ENCODE assay signal across 25 cellular contexts in genomic region chr11:73194034-73194507, GRCh38. TPM values are rescaled to one million over a fixed set of nuclear protein-coding genes. Genes with fewer than 3 reads are reported as not detected.
A peak's percentile ranks its signal among the peaks of the same experiment; 100 is the strongest.
DNase-seq lines count a peak whose midpoint lies in the region; ATAC-seq, FAIRE-seq and TF ChIP-seq lines count a peak whose summit lies in the region.
"Had no signal": no experiment of that assay in that cellular context is flagged by ENCODE, and none has a peak within 500 bp of the region (broad histone marks: within the 10 kb centered on the region; RNA-seq: fewer than 3 reads in every experiment).

No MANE protein-coding gene starts in this region.

- no peaks in the 10 kb centered on the region for H3K27me3 ChIP-seq in bronchial epithelial cell (ENCODE audit: control insufficient read depth, insufficient read depth, low read length)
- H3K27me3 ChIP-seq in aorta (ENCODE audit: control insufficient read depth in 1 of 2, insufficient read depth in 2 of 2, low read length in 1 of 2) = no peaks in the 10 kb centered on the region
- H3K27me3 ChIP-seq in CD8-positive, alpha-beta T cell (ENCODE audit: insufficient read depth, low read length) = no peaks in the 10 kb centered on the region
- H3K27me3 ChIP-seq: cardiac muscle cell, gastroesophageal sphincter, upper lobe of right lung had no signal

- H3K27me3 Mint-ChIP-seq in mesothelial cell of epicardium (ENCODE audit: low read depth) = no peaks in the 10 kb centered on the region
- peaks cover 2% of the 10 kb centered on the region for H3K27me3 Mint-ChIP-seq in CD8-positive, alpha-beta T cell (ENCODE audit: low read depth)
- H3K27me3 Mint-ChIP-seq: activated CD4-positive, alpha-beta T cell treated with anti-CD3 and anti-CD28 coated beads for 36 hours had no signal

- intact Hi-C loops in aorta (cut with DNase I) = no loop called here
- intact Hi-C loops in CD8-positive, alpha-beta T cell (cut with DNase I, micrococcal nuclease) = no loop called here

- peaks cover 29% of the 10 kb centered on the region for H3K4me1 Mint-ChIP-seq in mesothelial cell of epicardium
- no peaks in the 10 kb centered on the region for H3K4me1 Mint-ChIP-seq in CD8-positive, alpha-beta T cell (ENCODE audit: low read depth)
- H3K4me1 Mint-ChIP-seq: activated CD4-positive, alpha-beta T cell treated with anti-CD3 and anti-CD28 coated beads for 36 hours; natural killer cell had no signal

- no peaks in the 10 kb centered on the region for H3K36me3 Mint-ChIP-seq in mesothelial cell of epicardium
- H3K36me3 Mint-ChIP-seq in CD8-positive, alpha-beta T cell = no peaks in the 10 kb centered on the region
- H3K36me3 Mint-ChIP-seq: CD4-positive, CD25-positive, alpha-beta regulatory T cell; natural killer cell had no signal

- H3K4me3 Mint-ChIP-seq in mesothelial cell of epicardium = no peak overlapping the region
- H3K4me3 Mint-ChIP-seq in CD8-positive, alpha-beta T cell = no peak overlapping the region
- H3K4me3 Mint-ChIP-seq: activated CD4-positive, alpha-beta T cell treated with anti-CD3 and anti-CD28 coated beads for 36 hours; CD4-positive, CD25-positive, alpha-beta regulatory T cell; endodermal cell; natural killer cell; T-helper 1 cell treated with Interleukin-12 subunit alpha and Interleukin-12 subunit beta and Interleukin-4 antibody, amounts not matched to agents 30 μg/mL and 1 μg/mL, for 36 hours had no signal

- ATAC-seq in aorta (ENCODE audit: low FRiP score) = no peak
- ATAC-seq in CD8-positive, alpha-beta T cell = no peak
- ATAC-seq in HG03469 (IDR thresholded peaks at IDR 0.05; ENCODE audit: unreplicated experiment) = no peak
- ATAC-seq: activated CD4-positive, alpha-beta T cell treated with anti-CD3 and anti-CD28 coated beads for 36 hours; gastroesophageal sphincter; natural killer cell; upper lobe of right lung had no signal

- H3K9me3 Mint-ChIP-seq in mesothelial cell of epicardium = no peaks in the 10 kb centered on the region
- H3K9me3 Mint-ChIP-seq in CD8-positive, alpha-beta T cell = no peaks in the 10 kb centered on the region
- H3K9me3 Mint-ChIP-seq: CD4-positive, CD25-positive, alpha-beta regulatory T cell; endodermal cell; natural killer cell; T-helper 1 cell treated with Interleukin-12 subunit alpha and Interleukin-12 subunit beta and Interleukin-4 antibody, amounts not matched to agents 30 μg/mL and 1 μg/mL, for 36 hours had no signal

- POLR2A ChIA-PET in CD8-positive, alpha-beta T cell (lab: Charles Lee) = no interaction called here

- H3K36me3 ChIP-seq in bronchial epithelial cell (ENCODE audit: control insufficient read depth, insufficient read depth, low read length) (no peaks in the 10 kb centered on the region), aorta (ENCODE audit: control insufficient read depth in 1 of 2, insufficient read depth in 2 of 2, low read length in 1 of 2) (no peaks in the 10 kb centered on the region)
- no peaks in the 10 kb centered on the region for H3K36me3 ChIP-seq in CD8-positive, alpha-beta T cell (ENCODE audit: insufficient read depth, low read length)
- H3K36me3 ChIP-seq: cardiac muscle cell, gastroesophageal sphincter, upper lobe of right lung had no signal

- TF ChIP-seq CTCF in bronchial epithelial cell (IDR thresholded peaks at IDR 0.05; ENCODE audit: insufficient read depth, low read length, severe bottlenecking) (no peak), mesothelial cell of epicardium (IDR thresholded peaks at IDR 0.05; ENCODE audit: unreplicated experiment) (no peak)
- no peak for TF ChIP-seq CTCF in CD8-positive, alpha-beta T cell (IDR thresholded peaks at IDR 0.05)

- no peak overlapping the region for H3K27ac ChIP-seq in aorta (ENCODE audit: low read depth in 1 of 2, low read length in 2 of 2)
- no peak overlapping the region for H3K27ac ChIP-seq in CD8-positive, alpha-beta T cell (ENCODE audit: low read depth, low read length)
- H3K27ac ChIP-seq: 22Rv1, cardiac muscle cell, gastroesophageal sphincter, SK-N-MC, upper lobe of right lung had no signal

- H3K27ac Mint-ChIP-seq in mesothelial cell of epicardium = peak overlapping the region; percentile 45
- no peak overlapping the region for H3K27ac Mint-ChIP-seq in CD8-positive, alpha-beta T cell
- H3K27ac Mint-ChIP-seq: activated CD4-positive, alpha-beta T cell treated with anti-CD3 and anti-CD28 coated beads for 36 hours; CD4-positive, CD25-positive, alpha-beta regulatory T cell; endodermal cell; natural killer cell; T-helper 1 cell treated with Interleukin-12 subunit alpha and Interleukin-12 subunit beta and Interleukin-4 antibody, amounts not matched to agents 30 μg/mL and 1 μg/mL, for 36 hours had no signal

- CTCF ChIA-PET in CD8-positive, alpha-beta T cell (lab: Charles Lee) = interaction anchor here (2.1 kb wide), 1 partner anchor 9 kb away, joined by 9 read pairs; no protein-coding TSS in a partner anchor

- FAIRE-seq in bronchial epithelial cell (lab: Jason Lieb, UNC) = no peak
- FAIRE-seq: kidney had no signal

- no peaks in the 10 kb centered on the region for H3K4me1 ChIP-seq in aorta (ENCODE audit: control insufficient read depth in 1 of 2, insufficient read depth in 2 of 2, low read length in 2 of 2)
- no peaks in the 10 kb centered on the region for H3K4me1 ChIP-seq in CD8-positive, alpha-beta T cell (ENCODE audit: insufficient read depth, low read length)
- H3K4me1 ChIP-seq: gastroesophageal sphincter, upper lobe of right lung had no signal

- no peak overlapping the region for H3K4me3 ChIP-seq in bronchial epithelial cell (ENCODE audit: low read depth, low read length)
- no peak overlapping the region for H3K4me3 ChIP-seq in aorta (ENCODE audit: low read length in 2 of 2)
- H3K4me3 ChIP-seq in CD8-positive, alpha-beta T cell (ENCODE audit: low read depth, low read length) = no peak overlapping the region
- H3K4me3 ChIP-seq: cardiac muscle cell, gastroesophageal sphincter, SK-N-MC, upper lobe of right lung had no signal

- DNase-seq in SIG-M5 treated with dmso at 0.1 percent for 504 hours (lab: John Stamatoyannopoulos, UW; ENCODE audit: unreplicated experiment) = peak; percentile 61
- no peak for DNase-seq in SIG-M5 (lab: John Stamatoyannopoulos, UW)
- peak; percentile 40 for DNase-seq in bronchial epithelial cell (ENCODE audit: low read depth)
- DNase-seq in mesothelial cell of epicardium (ENCODE audit: low spot score in 2 of 2, unreplicated experiment in 2 of 2) = no peak
- DNase-seq in aorta = peak; percentile 6 to 40
- DNase-seq in CD8-positive, alpha-beta T cell = no peak
- DNase-seq in activated T-cell treated with anti-CD3 and anti-CD28 coated beads, Interleukin-2, amount 50 U/mL, for 1 hour = no peak
- DNase-seq: activated CD4-positive, alpha-beta T cell treated with anti-CD3 and anti-CD28 coated beads for 36 hours; activated naive CD4-positive, alpha-beta T cell treated with Interleukin-2 at 50 U/mL for 16 hours; CD4-positive, CD25-positive, alpha-beta regulatory T cell; endodermal cell; KG1; MM.1S; natural killer cell; NCI-H2029 treated with DMSO at 0.1 percent for 48 hours; NCI-H526 treated with DMSO at 0.1 percent for 48 hours; stimulated activated CD4-positive, alpha-beta T cell treated with anti-CD3 and anti-CD28 coated beads, Interleukin-1b, Interleukin-23, amount 100 ng/mL, for 48 hours; upper lobe of right lung had no signal

- no peaks in the 10 kb centered on the region for H3K9me3 ChIP-seq in aorta (ENCODE audit: control insufficient read depth, low read length)
- H3K9me3 ChIP-seq in CD8-positive, alpha-beta T cell (ENCODE audit: low read length) = no peaks in the 10 kb centered on the region
- H3K9me3 ChIP-seq: gastroesophageal sphincter, upper lobe of right lung had no signal

- 91 to 94% methylated on average over 3 of the region's 3 CpGs for WGBS in aorta, 2 donors

RNA-seq across cellular contexts. Expression of gene P2RY2, which starts 24.0 kb away (rescaled TPM):
- total RNA-seq in bronchial epithelial cell (9.0 and 13.7 TPM in 2 replicates), mesothelial cell of epicardium (4.0 to 4.5 TPM (median 4.5 TPM) in 3 replicates), aorta (1 to 10 TPM; 2.9 to 3.9 TPM)
- under 1 TPM; 0.50 to 0.54 TPM for polyA plus RNA-seq in aorta
- not detected for total RNA-seq in CD8-positive, alpha-beta T cell
- total RNA-seq: activated CD4-positive, alpha-beta T cell treated with anti-CD3 and anti-CD28 coated beads for 36 hours; CD4-positive, CD25-positive, alpha-beta regulatory T cell had no signal
- polyA plus RNA-seq: CD4-positive, CD25-positive, alpha-beta regulatory T cell had no signal

RNA-seq across cellular contexts. Expression of gene FCHSD2, which starts 52.0 kb away (rescaled TPM):
- total RNA-seq in bronchial epithelial cell = 3.6 and 10.0 TPM in 2 replicates
- 29.4 to 33.8 TPM (median 33.2 TPM) in 3 replicates for total RNA-seq in mesothelial cell of epicardium
- 100 to 1,000 TPM in 1 of 2 donors, 10 to 100 TPM in 1; 84.4 to 107 TPM for total RNA-seq in aorta
- polyA plus RNA-seq in aorta = 10 to 100 TPM; 34.4 to 39.9 TPM
- 10 to 100 TPM; 38.8 to 41.1 TPM for total RNA-seq in CD8-positive, alpha-beta T cell

Comparison
In these comparisons a context has a peak if more than half of its experiments do, and no peak if none do; other contexts are left out.
1. DNase-seq: peak in SIG-M5 treated with dmso at 0.1 percent for 504 hours (single experiment), bronchial epithelial cell (single experiment) and aorta (2 of 2); none in SIG-M5 (single experiment), mesothelial cell of epicardium (0 of 2), CD8-positive, alpha-beta T cell (0 of 7) and activated T-cell treated with anti-CD3 and anti-CD28 coated beads, Interleukin-2, amount 50 U/mL, for 1 hour (single experiment).